Comparison of ENCODE assay signal across 20 cellular contexts in genomic region chr2:9330639-9331270, GRCh38.
A peak's percentile ranks its signal among the peaks of the same experiment; 100 is the strongest.
DNase-seq lines count a peak whose midpoint lies in the region; ATAC-seq, FAIRE-seq and TF ChIP-seq lines count a peak whose summit lies in the region.
"Had no signal": no experiment of that assay in that cellular context is flagged by ENCODE, and none has a peak within 500 bp of the region (broad histone marks: within the 10 kb centered on the region; RNA-seq: fewer than 3 reads in every experiment).

No MANE protein-coding gene starts in this region.

- peak overlapping the region; percentile 25; the same call in 1 of the 2 replicates for H3K4me2 ChIP-seq in OCI-LY7 (ENCODE audit: low read length)

- intact Hi-C loops in OCI-LY7 (cut with micrococcal nuclease; ENCODE audit: unreplicated experiment): no loop called here
- intact Hi-C loops in right cardiac atrium (cut with DNase I): loop anchor here in 3 of 4 donors (5.0 kb wide), 1 partner anchor 188 kb away; no protein-coding TSS in a partner anchor

- H3K27ac Mint-ChIP-seq in stimulated activated memory B cell treated with anti-CD40 and anti-IgM and Interleukin-4, amounts not matched to agents 10 μg/mL and 1 μg/mL and 100 μg/mL, for 72 hours: no peak overlapping the region
- H3K27ac Mint-ChIP-seq: activated naive CD8-positive, alpha-beta T cell treated with anti-CD3 and anti-CD28 coated beads, Interleukin-2, amount 10 ng/mL, durations not matched to agents 7 days and 5 days had no signal

- H3K4me3 ChIP-seq in OCI-LY7 (ENCODE audit: low read depth, low read length, poor library complexity, severe bottlenecking) (no peak overlapping the region), right cardiac atrium (ENCODE audit: low read length) (no peak overlapping the region)
- H3K4me3 ChIP-seq: mucosa of descending colon had no signal

- POLR2A ChIA-PET in OCI-LY7 (lab: Charles Lee): interaction anchor here (0.9 to 1.1 kb wide), 2 partner anchors 10 to 70 kb away, joined by 3 read pairs; no protein-coding TSS in a partner anchor

- peak; percentile 42 for DNase-seq in KBM-7
- DNase-seq in OCI-LY7 (ENCODE audit: low spot score): no peak
- peak in 2 of 3 donors; percentile 42 to 66 for DNase-seq in right cardiac atrium
- no peak for DNase-seq in GM12891 (ENCODE audit: insufficient read length, low spot score)
- DNase-seq in inferior parietal cortex (ENCODE audit: extremely low spot score): no peak
- DNase-seq: activated CD4-positive, alpha-beta T cell treated with anti-CD3 and anti-CD28 coated beads, Interleukin-2, amount 50 U/mL, for 48 hours; activated naive CD8-positive, alpha-beta T cell treated with anti-CD3 and anti-CD28 coated beads, Interleukin-2, amount 10 ng/mL, durations not matched to agents 7 days and 5 days; activated T-cell treated with anti-CD3 and anti-CD28 coated beads, Interleukin-2, amount 50 U/mL, for 48 hours; BE2C; effector CD4-positive, alpha-beta T cell; GOT3; MM.1S; mucosa of descending colon; NCI-H2029 treated with DMSO at 0.1 percent for 48 hours; NCI-H524 treated with DMSO at 0.1 percent for 48 hours; stimulated activated CD4-positive, alpha-beta T cell treated with anti-CD3 and anti-CD28 coated beads, Interleukin-4, amount 100 ng/mL, for 1 hour had no signal

- WGBS in right cardiac atrium: 60% methylated on average over 19 of the region's 19 CpGs

- TF ChIP-seq CTCF in OCI-LY7 (conservative IDR thresholded peaks at IDR 0.05; ENCODE audit: low read length): no peak

- no peak for FAIRE-seq in GM12891 (lab: Jason Lieb, UNC)
- FAIRE-seq: keratinocyte had no signal

- no peaks in the 10 kb centered on the region for H3K9me3 ChIP-seq in OCI-LY7 (ENCODE audit: low read length)
- H3K9me3 ChIP-seq in right cardiac atrium (ENCODE audit: control insufficient read depth, low read length): no peaks in the 10 kb centered on the region
- H3K9me3 ChIP-seq: BE2C, mucosa of descending colon had no signal

- no peaks in the 10 kb centered on the region for H3K36me3 Mint-ChIP-seq in stimulated activated memory B cell treated with anti-CD40 and anti-IgM and Interleukin-4, amounts not matched to agents 10 μg/mL and 1 μg/mL and 100 μg/mL, for 72 hours
- H3K36me3 Mint-ChIP-seq: activated naive CD8-positive, alpha-beta T cell treated with anti-CD3 and anti-CD28 coated beads, Interleukin-2, amount 10 ng/mL, durations not matched to agents 7 days and 5 days had no signal

- H2AFZ ChIP-seq in OCI-LY7 (ENCODE audit: low read length): peak overlapping the region; percentile 49; the same call in 1 of the 2 replicates

- BruUV-seq in OCI-LY7 (replicated peaks; lab: Mats Ljungman, UMichigan): no TSS peak

- ATAC-seq in right cardiac atrium (peak in 1 of 2 donors; percentile 22), HG03378 (IDR thresholded peaks at IDR 0.05; ENCODE audit: unreplicated experiment) (no peak)
- ATAC-seq in stimulated activated memory B cell treated with anti-CD40 and anti-IgM and Interleukin-4, amounts not matched to agents 10 μg/mL and 1 μg/mL and 100 μg/mL, for 72 hours: peak; percentile 58
- ATAC-seq: mucosa of descending colon, Panc1 had no signal

- no peaks in the 10 kb centered on the region for H3K27me3 ChIP-seq in right cardiac atrium (ENCODE audit: control insufficient read depth, insufficient read depth)
- H3K27me3 ChIP-seq: BE2C had no signal

- in situ Hi-C loops in KBM-7 (cut with MboI; ENCODE audit: low pct_unique_long_range_greater_than_20kb, low sequenced_read_pairs): loop anchor here (25.0 kb wide), 1 partner anchor 193 kb away; no protein-coding TSS in a partner anchor

- peaks cover 11% of the 10 kb centered on the region for H3K4me1 Mint-ChIP-seq in stimulated activated memory B cell treated with anti-CD40 and anti-IgM and Interleukin-4, amounts not matched to agents 10 μg/mL and 1 μg/mL and 100 μg/mL, for 72 hours
- H3K4me1 Mint-ChIP-seq: activated naive CD8-positive, alpha-beta T cell treated with anti-CD3 and anti-CD28 coated beads, Interleukin-2, amount 10 ng/mL, durations not matched to agents 7 days and 5 days had no signal

- H3K4me3 Mint-ChIP-seq in stimulated activated memory B cell treated with anti-CD40 and anti-IgM and Interleukin-4, amounts not matched to agents 10 μg/mL and 1 μg/mL and 100 μg/mL, for 72 hours: peak overlapping the region; percentile 22
- H3K4me3 Mint-ChIP-seq: activated naive CD8-positive, alpha-beta T cell treated with anti-CD3 and anti-CD28 coated beads, Interleukin-2, amount 10 ng/mL, durations not matched to agents 7 days and 5 days had no signal

- no peaks in the 10 kb centered on the region for H3K9me3 Mint-ChIP-seq in stimulated activated memory B cell treated with anti-CD40 and anti-IgM and Interleukin-4, amounts not matched to agents 10 μg/mL and 1 μg/mL and 100 μg/mL, for 72 hours
- H3K9me3 Mint-ChIP-seq: activated naive CD8-positive, alpha-beta T cell treated with anti-CD3 and anti-CD28 coated beads, Interleukin-2, amount 10 ng/mL, durations not matched to agents 7 days and 5 days had no signal

- H3K9me2 ChIP-seq in OCI-LY7 (ENCODE audit: insufficient read depth, low read length): no peaks in the 10 kb centered on the region

- CTCF ChIA-PET in OCI-LY7 (lab: Charles Lee; ENCODE audit: unreplicated experiment): no interaction called here

- H4K20me1 ChIP-seq in OCI-LY7 (ENCODE audit: insufficient read depth, low read length): no peaks in the 10 kb centered on the region

- H3K27me3 Mint-ChIP-seq in stimulated activated memory B cell treated with anti-CD40 and anti-IgM and Interleukin-4, amounts not matched to agents 10 μg/mL and 1 μg/mL and 100 μg/mL, for 72 hours: no peaks in the 10 kb centered on the region

- H3K4me1 ChIP-seq in OCI-LY7 (ENCODE audit: insufficient read depth, low read length, poor library complexity, severe bottlenecking) (peaks cover 8% of the 10 kb centered on the region), right cardiac atrium (ENCODE audit: control insufficient read depth, insufficient read depth, low read length) (peaks cover 6% of the 10 kb centered on the region)

- no peak overlapping the region for H3K27ac ChIP-seq in OCI-LY7 (ENCODE audit: low read depth, low read length, poor library complexity, severe bottlenecking)
- H3K27ac ChIP-seq in right cardiac atrium (ENCODE audit: low read length): peak overlapping the region; percentile 39

- no peak for TF ChIP-seq POLR2A in GM12891 (IDR thresholded peaks at IDR 0.05; ENCODE audit: low read depth, low read length)

- no peaks in the 10 kb centered on the region for H3K36me3 ChIP-seq in OCI-LY7 (ENCODE audit: insufficient read depth, low read length)
- H3K36me3 ChIP-seq: BE2C had no signal

- no peaks in the 10 kb centered on the region for H3K79me2 ChIP-seq in OCI-LY7 (ENCODE audit: insufficient read depth, low read depth, low read length)

TF ChIP-seq in GM12891, 5 proteins besides CTCF, POLR2A, EP300 and RAD21:
- no peak for TF ChIP-seq SPI1 (IDR thresholded peaks at IDR 0.05; ENCODE audit: low read depth, low read length)
- no peak for TF ChIP-seq PAX5 (IDR thresholded peaks at IDR 0.05; ENCODE audit: insufficient read depth, low read length, severe bottlenecking)
- no peak for TF ChIP-seq POLR2AphosphoS5 (IDR thresholded peaks at IDR 0.05; ENCODE audit: low read depth, low read length)
- TF ChIP-seq TAF1 (IDR thresholded peaks at IDR 0.05; ENCODE audit: low read depth, low read length): no peak

Comparison
In these comparisons a context has a peak if more than half of its experiments do, and no peak if none do; other contexts are left out.
1. DNase-seq: peak in KBM-7 (single experiment) and right cardiac atrium (2 of 3); none in OCI-LY7 (single experiment), GM12891 (single experiment) and inferior parietal cortex (single experiment).